Comparison of ENCODE assay signal across 18 cellular contexts in genomic region chr9:121160025-121160424, GRCh38. TPM values are rescaled to one million over a fixed set of nuclear protein-coding genes. Genes with fewer than 3 reads are reported as not detected.
DNase-seq lines count a peak whose midpoint lies in the region; ATAC-seq and TF ChIP-seq lines count a peak whose summit lies in the region.
"Had no signal": no experiment of that assay in that cellular context is flagged by ENCODE, and none has a peak within 500 bp of the region (broad histone marks: within the 10 kb centered on the region; RNA-seq: fewer than 3 reads in every experiment).

No MANE protein-coding gene starts in this region.

- CTCF ChIA-PET in RWPE1 (lab: Yijun Ruan, JAX), result interaction anchor here (1.5 kb wide), 1 partner anchor 53 kb away, joined by 3 read pairs; no protein-coding TSS in a partner anchor
- CTCF ChIA-PET in A673 (lab: Charles Lee), result no interaction called here

- no peak for TF ChIP-seq CTCF in RWPE1 (conservative IDR thresholded peaks at IDR 0.05; ENCODE audit: low read depth)
- no peak for TF ChIP-seq CTCF in A673 (conservative IDR thresholded peaks at IDR 0.05; ENCODE audit: low read depth, low read length)

- no peak overlapping the region for H3K4me3 ChIP-seq in A673 (ENCODE audit: low read depth, low read length, poor library complexity, severe bottlenecking)
- H3K4me3 ChIP-seq: psoas muscle, thyroid gland had no signal

- intact Hi-C loops in A673 (cut with micrococcal nuclease; ENCODE audit: unreplicated experiment), result no loop called here

- peaks cover 60% of the 10 kb centered on the region for H3K36me3 ChIP-seq in A673 (ENCODE audit: insufficient read depth, low read length, poor library complexity, severe bottlenecking)

- H3K27ac ChIP-seq in RWPE1, result no peak overlapping the region
- no peak overlapping the region for H3K27ac ChIP-seq in A673 (ENCODE audit: low read depth, low read length, poor library complexity, severe bottlenecking)
- H3K27ac ChIP-seq: psoas muscle, thyroid gland had no signal

- peaks cover 30% of the 10 kb centered on the region for H3K4me1 Mint-ChIP-seq in activated T-cell treated with anti-CD3 and anti-CD28 coated beads, Interleukin-2, amount 50 U/mL, for 24 hours (ENCODE audit: low read depth)
- H3K4me1 Mint-ChIP-seq in activated T-helper 17 cell treated with anti-CD3 and anti-CD28 coated beads, Interleukin-2, amount 50 U/mL, for 72 hours, result peaks cover 7% of the 10 kb centered on the region
- H3K4me1 Mint-ChIP-seq in stimulated activated effector memory CD8-positive, alpha-beta T cell treated with anti-CD3 and anti-CD28 coated beads, Interleukin-12 subunit alpha, Interleukin-12 subunit beta, amount 100 ng/mL, for 72 hours, result peaks cover 13% of the 10 kb centered on the region
- H3K4me1 Mint-ChIP-seq: endodermal cell had no signal

- peak overlapping the region; percentile 76 for H3K27ac Mint-ChIP-seq in activated T-cell treated with anti-CD3 and anti-CD28 coated beads, Interleukin-2, amount 50 U/mL, for 24 hours
- H3K27ac Mint-ChIP-seq in activated T-helper 17 cell treated with anti-CD3 and anti-CD28 coated beads, Interleukin-2, amount 50 U/mL, for 72 hours, result peak overlapping the region; percentile 36
- peak overlapping the region; percentile 54 for H3K27ac Mint-ChIP-seq in stimulated activated effector memory CD8-positive, alpha-beta T cell treated with anti-CD3 and anti-CD28 coated beads, Interleukin-12 subunit alpha, Interleukin-12 subunit beta, amount 100 ng/mL, for 72 hours
- H3K27ac Mint-ChIP-seq: endodermal cell, mesothelial cell of epicardium had no signal

- no peaks in the 10 kb centered on the region for H3K27me3 ChIP-seq in A673 (replicated peaks; ENCODE audit: insufficient read depth, low read depth, low read length, poor library complexity)
- H3K27me3 ChIP-seq: thyroid gland had no signal

- DNase-seq in activated T-cell treated with anti-CD3 and anti-CD28 coated beads, Interleukin-2, amount 50 U/mL, for 24 hours, result no peak
- DNase-seq in activated T-cell treated with anti-CD3 and anti-CD28 coated beads for 4 hours (no peak), NOMO-1 treated with DMSO at 0.1 percent for 48 hours (lab: John Stamatoyannopoulos, UW; ENCODE audit: unreplicated experiment) (peak; percentile 91), RWPE1 (ENCODE audit: low spot score) (no peak), A673 (ENCODE audit: low spot score) (no peak)
- DNase-seq in stimulated activated effector memory CD8-positive, alpha-beta T cell treated with anti-CD3 and anti-CD28 coated beads, Interleukin-12 subunit alpha, Interleukin-12 subunit beta, amount 100 ng/mL, for 72 hours (ENCODE audit: low spot score in 2 of 2), result no peak
- DNase-seq: activated CD4-positive, CD25-positive, alpha-beta regulatory T cell; DMS153; endodermal cell; islet precursor cell; NCI-H1436 treated with DMSO at 0.1 percent for 48 hours; psoas muscle; SHP77; thyroid gland had no signal

- ATAC-seq in activated T-helper 17 cell treated with anti-CD3 and anti-CD28 coated beads, Interleukin-2, amount 50 U/mL, for 72 hours (replicated peaks), result no peak
- ATAC-seq in stimulated activated effector memory CD8-positive, alpha-beta T cell treated with anti-CD3 and anti-CD28 coated beads, Interleukin-12 subunit alpha, Interleukin-12 subunit beta, amount 100 ng/mL, for 72 hours, result no peak
- ATAC-seq in HG03442 (IDR thresholded peaks at IDR 0.05; ENCODE audit: unreplicated experiment), result no peak
- ATAC-seq: HepG2, psoas muscle had no signal

- BruUV-seq in A673 (replicated peaks; lab: Mats Ljungman, UMichigan), result no TSS peak

- H3K36me3 Mint-ChIP-seq in activated T-cell treated with anti-CD3 and anti-CD28 coated beads, Interleukin-2, amount 50 U/mL, for 24 hours (ENCODE audit: low read depth), result peaks cover 89% of the 10 kb centered on the region
- H3K36me3 Mint-ChIP-seq in activated T-helper 17 cell treated with anti-CD3 and anti-CD28 coated beads, Interleukin-2, amount 50 U/mL, for 72 hours (ENCODE audit: low read depth), result peaks cover 98% of the 10 kb centered on the region
- H3K36me3 Mint-ChIP-seq in stimulated activated effector memory CD8-positive, alpha-beta T cell treated with anti-CD3 and anti-CD28 coated beads, Interleukin-12 subunit alpha, Interleukin-12 subunit beta, amount 100 ng/mL, for 72 hours, result peaks cover 100% of the 10 kb centered on the region

- no peaks in the 10 kb centered on the region for H3K9me3 ChIP-seq in A673 (ENCODE audit: low read depth, low read length, poor library complexity, severe bottlenecking)
- H3K9me3 ChIP-seq: psoas muscle, thyroid gland had no signal

- no peak overlapping the region for H3K4me3 Mint-ChIP-seq in activated T-cell treated with anti-CD3 and anti-CD28 coated beads, Interleukin-2, amount 50 U/mL, for 24 hours
- no peak overlapping the region for H3K4me3 Mint-ChIP-seq in activated T-helper 17 cell treated with anti-CD3 and anti-CD28 coated beads, Interleukin-2, amount 50 U/mL, for 72 hours
- no peak overlapping the region for H3K4me3 Mint-ChIP-seq in stimulated activated effector memory CD8-positive, alpha-beta T cell treated with anti-CD3 and anti-CD28 coated beads, Interleukin-12 subunit alpha, Interleukin-12 subunit beta, amount 100 ng/mL, for 72 hours
- H3K4me3 Mint-ChIP-seq: endodermal cell, mesothelial cell of epicardium had no signal

- POLR2A ChIA-PET in RWPE1 (lab: Yijun Ruan, JAX; ENCODE audit: low non-redundant PET) (no interaction called here), A673 (lab: Charles Lee; ENCODE audit: low non-redundant PET) (no interaction called here)

- H3K4me1 ChIP-seq in A673 (ENCODE audit: insufficient read depth, low read length, poor library complexity, severe bottlenecking), result no peaks in the 10 kb centered on the region
- H3K4me1 ChIP-seq: psoas muscle, thyroid gland had no signal

- H3K9me3 Mint-ChIP-seq in activated T-cell treated with anti-CD3 and anti-CD28 coated beads, Interleukin-2, amount 50 U/mL, for 24 hours, result no peaks in the 10 kb centered on the region
- H3K9me3 Mint-ChIP-seq in activated T-helper 17 cell treated with anti-CD3 and anti-CD28 coated beads, Interleukin-2, amount 50 U/mL, for 72 hours, result no peaks in the 10 kb centered on the region
- H3K9me3 Mint-ChIP-seq in stimulated activated effector memory CD8-positive, alpha-beta T cell treated with anti-CD3 and anti-CD28 coated beads, Interleukin-12 subunit alpha, Interleukin-12 subunit beta, amount 100 ng/mL, for 72 hours, result no peaks in the 10 kb centered on the region
- H3K9me3 Mint-ChIP-seq: endodermal cell, mesothelial cell of epicardium had no signal

- no peaks in the 10 kb centered on the region for H3K27me3 Mint-ChIP-seq in activated T-cell treated with anti-CD3 and anti-CD28 coated beads, Interleukin-2, amount 50 U/mL, for 24 hours
- H3K27me3 Mint-ChIP-seq in activated T-helper 17 cell treated with anti-CD3 and anti-CD28 coated beads, Interleukin-2, amount 50 U/mL, for 72 hours, result no peaks in the 10 kb centered on the region

RNA-seq across cellular contexts. Expression of gene RAB14, which starts 41.6 kb away (rescaled TPM):
- total RNA-seq in activated T-helper 17 cell treated with anti-CD3 and anti-CD28 coated beads, Interleukin-2, amount 50 U/mL, for 72 hours, result 10 to 100 TPM; 45.4 to 66.4 TPM
- 65.9 and 71.9 TPM in 2 replicates for total RNA-seq in A673 (2021)
